ENCODE assay signal across 15 cellular contexts in the genomic region with DNA sequence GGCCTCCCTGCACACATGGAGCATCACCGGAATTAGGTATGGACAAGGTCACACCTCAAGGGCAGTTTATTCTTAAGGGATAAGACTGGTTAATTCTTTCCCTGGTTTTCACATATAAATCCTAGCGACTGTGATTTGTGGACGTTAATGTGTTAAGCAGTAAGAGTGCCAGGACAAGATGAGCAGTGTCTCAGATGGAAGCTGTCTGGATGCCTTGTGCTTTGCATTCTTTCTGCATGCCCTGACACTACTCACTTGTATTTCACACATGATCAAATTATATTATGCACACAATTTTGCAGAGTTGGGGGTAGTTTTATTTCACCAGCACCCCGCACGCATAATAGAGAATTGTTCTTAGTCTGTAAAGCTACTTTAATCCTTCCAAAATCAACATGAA. TPM values are rescaled to one million over a fixed set of nuclear protein-coding genes. Genes with fewer than 3 reads are reported as not detected.
DNase-seq lines count a peak whose midpoint lies in the region; ATAC-seq and TF ChIP-seq lines count a peak whose summit lies in the region.
"Had no signal": no experiment of that assay in that cellular context is flagged by ENCODE, and none has a peak within 500 bp of the region (broad histone marks: within the 10 kb centered on the region; RNA-seq: fewer than 3 reads in every experiment).

No MANE protein-coding gene starts in this region.

- H3K79me2 ChIP-seq in GM23338 (replicated peaks; ENCODE audit: insufficient read depth), result peaks cover 97% of the 10 kb centered on the region

- ATAC-seq in GM23338 (no peak), GM21526 (IDR thresholded peaks at IDR 0.05; ENCODE audit: low FRiP score, unreplicated experiment) (no peak)
- no peak for ATAC-seq in activated T-helper 17 cell treated with anti-CD3 and anti-CD28 coated beads, Interleukin-2, amount 50 U/mL, for 72 hours (replicated peaks)
- ATAC-seq: right cardiac atrium, upper lobe of right lung had no signal

- H3K27ac Mint-ChIP-seq in GM23338 (peak overlapping the region; percentile 81), brain (peak overlapping the region; percentile 21 to 88 (median 69))
- no peak overlapping the region for H3K27ac Mint-ChIP-seq in activated T-helper 17 cell treated with anti-CD3 and anti-CD28 coated beads, Interleukin-2, amount 50 U/mL, for 72 hours
- H3K27ac Mint-ChIP-seq in activated T-helper 1 cell treated with anti-CD3 and anti-CD28 coated beads, Interleukin-12 subunit alpha, Interleukin-12 subunit beta, Interleukin-2, Interleukin-4 antibody, amounts not matched to agents 30 ng/mL and 10 ng/mL and 1 ng/mL, durations not matched to agents 14 hours and 24 hours and 36 hours, result no peak overlapping the region

- no peaks in the 10 kb centered on the region for H3K9me3 ChIP-seq in BLaER1
- no peaks in the 10 kb centered on the region for H3K9me3 ChIP-seq in neutrophil
- H3K9me3 ChIP-seq: esophagus squamous epithelium, HAP-1, upper lobe of right lung had no signal

- peaks cover 61% of the 10 kb centered on the region for H3K36me3 Mint-ChIP-seq in GM23338 (ENCODE audit: low read depth)
- H3K36me3 Mint-ChIP-seq in brain, result peaks cover 62% of the 10 kb centered on the region
- H3K36me3 Mint-ChIP-seq in activated T-helper 17 cell treated with anti-CD3 and anti-CD28 coated beads, Interleukin-2, amount 50 U/mL, for 72 hours (ENCODE audit: low read depth), result peaks cover 74% of the 10 kb centered on the region
- peaks cover 24% of the 10 kb centered on the region for H3K36me3 Mint-ChIP-seq in activated T-helper 1 cell treated with anti-CD3 and anti-CD28 coated beads, Interleukin-12 subunit alpha, Interleukin-12 subunit beta, Interleukin-2, Interleukin-4 antibody, amounts not matched to agents 30 ng/mL and 10 ng/mL and 1 ng/mL, durations not matched to agents 14 hours and 24 hours and 36 hours (ENCODE audit: low read depth)

- H3K4me3 Mint-ChIP-seq in GM23338 (no peak overlapping the region), brain (no peak overlapping the region)
- H3K4me3 Mint-ChIP-seq in activated T-helper 17 cell treated with anti-CD3 and anti-CD28 coated beads, Interleukin-2, amount 50 U/mL, for 72 hours, result no peak overlapping the region
- H3K4me3 Mint-ChIP-seq in activated T-helper 1 cell treated with anti-CD3 and anti-CD28 coated beads, Interleukin-12 subunit alpha, Interleukin-12 subunit beta, Interleukin-2, Interleukin-4 antibody, amounts not matched to agents 30 ng/mL and 10 ng/mL and 1 ng/mL, durations not matched to agents 14 hours and 24 hours and 36 hours, result no peak overlapping the region

- H3K4me1 ChIP-seq in BLaER1 (peaks cover 97% of the 10 kb centered on the region), GM23338 (ENCODE audit: insufficient read depth) (no peaks in the 10 kb centered on the region), neutrophil (ENCODE audit: control insufficient read depth in 1 of 2, insufficient read depth in 1 of 2, low read depth in 1 of 2, low read length in 1 of 2) (no peaks in the 10 kb centered on the region)

- peaks cover 98% of the 10 kb centered on the region for H4K20me1 ChIP-seq in BLaER1
- peaks cover 67% of the 10 kb centered on the region for H4K20me1 ChIP-seq in GM23338 (replicated peaks; ENCODE audit: insufficient read depth)

- no peaks in the 10 kb centered on the region for H3K9me2 ChIP-seq in GM23338 (ENCODE audit: insufficient read depth)

- intact Hi-C loops in activated T-helper 1 cell treated with anti-CD3 and anti-CD28 coated beads, Interleukin-12 subunit alpha, Interleukin-12 subunit beta, Interleukin-2, Interleukin-4 antibody, amounts not matched to agents 30 ng/mL and 10 ng/mL and 1 ng/mL, durations not matched to agents 14 hours and 24 hours and 36 hours (cut with micrococcal nuclease), result loop anchor here (5.0 kb wide), 1 partner anchor 80 kb away; no protein-coding TSS in a partner anchor

- H3K4me3 ChIP-seq in BLaER1 (no peak overlapping the region), GM23338 (no peak overlapping the region), neutrophil (ENCODE audit: low read depth in 1 of 2, low read length in 1 of 2) (no peak overlapping the region)
- H3K4me3 ChIP-seq: esophagus squamous epithelium, HAP-1, upper lobe of right lung had no signal

- H3F3A ChIP-seq in GM23338 (replicated peaks; ENCODE audit: low read depth), result peaks cover 26% of the 10 kb centered on the region

- H3K9me3 Mint-ChIP-seq in GM23338 (no peaks in the 10 kb centered on the region), brain (no peaks in the 10 kb centered on the region)
- H3K9me3 Mint-ChIP-seq in activated T-helper 17 cell treated with anti-CD3 and anti-CD28 coated beads, Interleukin-2, amount 50 U/mL, for 72 hours, result no peaks in the 10 kb centered on the region
- no peaks in the 10 kb centered on the region for H3K9me3 Mint-ChIP-seq in activated T-helper 1 cell treated with anti-CD3 and anti-CD28 coated beads, Interleukin-12 subunit alpha, Interleukin-12 subunit beta, Interleukin-2, Interleukin-4 antibody, amounts not matched to agents 30 ng/mL and 10 ng/mL and 1 ng/mL, durations not matched to agents 14 hours and 24 hours and 36 hours
- H3K9me3 Mint-ChIP-seq: IgD-negative memory B cell had no signal

- H3K27ac ChIP-seq in BLaER1 (peak overlapping the region; percentile 95), GM23338 (ENCODE audit: low read depth) (peak overlapping the region; percentile 83), neutrophil (peak overlapping the region; percentile 9)
- H3K27ac ChIP-seq: esophagus squamous epithelium had no signal

- H3K4me2 ChIP-seq in BLaER1 (peak overlapping the region; percentile 98), GM23338 (no peak overlapping the region)

- no peak overlapping the region for H2AFZ ChIP-seq in GM23338

- H3K27me3 Mint-ChIP-seq in GM23338 (ENCODE audit: insufficient read depth, low read depth, poor library complexity), result peaks cover 4% of the 10 kb centered on the region
- H3K27me3 Mint-ChIP-seq in brain, result no peaks in the 10 kb centered on the region
- H3K27me3 Mint-ChIP-seq in activated T-helper 17 cell treated with anti-CD3 and anti-CD28 coated beads, Interleukin-2, amount 50 U/mL, for 72 hours, result no peaks in the 10 kb centered on the region
- no peaks in the 10 kb centered on the region for H3K27me3 Mint-ChIP-seq in activated T-helper 1 cell treated with anti-CD3 and anti-CD28 coated beads, Interleukin-12 subunit alpha, Interleukin-12 subunit beta, Interleukin-2, Interleukin-4 antibody, amounts not matched to agents 30 ng/mL and 10 ng/mL and 1 ng/mL, durations not matched to agents 14 hours and 24 hours and 36 hours (ENCODE audit: insufficient read depth)
- H3K27me3 Mint-ChIP-seq: IgD-negative memory B cell had no signal

- peaks cover 80% of the 10 kb centered on the region for H3K36me3 ChIP-seq in BLaER1
- peaks cover 22% of the 10 kb centered on the region for H3K36me3 ChIP-seq in GM23338 (ENCODE audit: insufficient read depth)
- peaks cover 52% of the 10 kb centered on the region for H3K36me3 ChIP-seq in neutrophil

- H3K9ac ChIP-seq in BLaER1, result peak overlapping the region; percentile 43; the same call in 1 of the 2 replicates

- H3K4me1 Mint-ChIP-seq in GM23338 (peaks cover 19% of the 10 kb centered on the region), brain (peaks cover 47% of the 10 kb centered on the region)
- peaks cover 28% of the 10 kb centered on the region for H3K4me1 Mint-ChIP-seq in activated T-helper 17 cell treated with anti-CD3 and anti-CD28 coated beads, Interleukin-2, amount 50 U/mL, for 72 hours
- peaks cover 27% of the 10 kb centered on the region for H3K4me1 Mint-ChIP-seq in activated T-helper 1 cell treated with anti-CD3 and anti-CD28 coated beads, Interleukin-12 subunit alpha, Interleukin-12 subunit beta, Interleukin-2, Interleukin-4 antibody, amounts not matched to agents 30 ng/mL and 10 ng/mL and 1 ng/mL, durations not matched to agents 14 hours and 24 hours and 36 hours (ENCODE audit: low read depth)

- H3K27me3 ChIP-seq in BLaER1, result no peaks in the 10 kb centered on the region
- H3K27me3 ChIP-seq in GM23338 (ENCODE audit: insufficient read depth), result no peaks in the 10 kb centered on the region
- no peaks in the 10 kb centered on the region for H3K27me3 ChIP-seq in neutrophil
- H3K27me3 ChIP-seq: esophagus squamous epithelium, upper lobe of right lung had no signal

- no peak for TF ChIP-seq CTCF in GM23338 (conservative IDR thresholded peaks at IDR 0.05; ENCODE audit: low read depth in 2 of 2)
- no peak for TF ChIP-seq CTCF in brain (conservative IDR thresholded peaks at IDR 0.05)
- TF ChIP-seq CTCF in neutrophil (IDR thresholded peaks at IDR 0.05), result no peak

- DNase-seq in GM23338 (ENCODE audit: low spot score), result no peak
- no peak for DNase-seq in activated T-helper 1 cell treated with anti-CD3 and anti-CD28 coated beads, Interleukin-12 subunit alpha, Interleukin-12 subunit beta, Interleukin-2, Interleukin-4 antibody, amounts not matched to agents 30 ng/mL and 10 ng/mL and 1 ng/mL, durations not matched to agents 14 hours and 24 hours and 36 hours (ENCODE audit: low spot score)
- DNase-seq: activated CD4-positive, alpha-beta T cell treated with anti-CD3 and anti-CD28 coated beads for 4 hours; dermis blood vessel endothelial cell; esophagus squamous epithelium; right cardiac atrium; stimulated activated CD4-positive, alpha-beta T cell treated with anti-CD3 and anti-CD28 coated beads, Interleukin-4, amount 100 ng/mL, for 1 hour; upper lobe of right lung had no signal

TF ChIP-seq in GM23338, 12 proteins besides CTCF, POLR2A, EP300 and RAD21 (continues in another document):
- TF ChIP-seq NANOG (IDR thresholded peaks at IDR 0.05; ENCODE audit: borderline replicate concordance) (no peak), ZNF331 (CRISPR knock-in tag; IDR thresholded peaks at IDR 0.05; ENCODE audit: low read depth) (no peak)
- TF ChIP-seq, protein P1, sequence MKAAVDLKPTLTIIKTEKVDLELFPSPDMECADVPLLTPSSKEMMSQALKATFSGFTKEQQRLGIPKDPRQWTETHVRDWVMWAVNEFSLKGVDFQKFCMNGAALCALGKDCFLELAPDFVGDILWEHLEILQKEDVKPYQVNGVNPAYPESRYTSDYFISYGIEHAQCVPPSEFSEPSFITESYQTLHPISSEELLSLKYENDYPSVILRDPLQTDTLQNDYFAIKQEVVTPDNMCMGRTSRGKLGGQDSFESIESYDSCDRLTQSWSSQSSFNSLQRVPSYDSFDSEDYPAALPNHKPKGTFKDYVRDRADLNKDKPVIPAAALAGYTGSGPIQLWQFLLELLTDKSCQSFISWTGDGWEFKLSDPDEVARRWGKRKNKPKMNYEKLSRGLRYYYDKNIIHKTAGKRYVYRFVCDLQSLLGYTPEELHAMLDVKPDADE (IDR thresholded peaks at IDR 0.05), result no peak

RNA-seq across cellular contexts. Expression of a gene that starts 49.2 kb away (rescaled TPM):
- 62.8 and 73.2 TPM in 2 replicates for total RNA-seq in GM23338 (2014; rRNA removed; shearing (Covaris generic))
- polyA plus RNA-seq in GM23338 (2016; fragmentation: Nextera tagmentation; extraction: Ambion mirVana), result 45.3 and 47.2 TPM in 2 replicates
- 27.7 TPM for polyA plus RNA-seq in brain (ENCODE audit: insufficient read depth, low read depth, low replicate concordance)
- total RNA-seq in activated T-helper 17 cell treated with anti-CD3 and anti-CD28 coated beads, Interleukin-2, amount 50 U/mL, for 72 hours, result 10 to 100 TPM; 39.0 to 90.2 TPM
- total RNA-seq in activated T-helper 1 cell treated with anti-CD3 and anti-CD28 coated beads, Interleukin-12 subunit alpha, Interleukin-12 subunit beta, Interleukin-2, Interleukin-4 antibody, amounts not matched to agents 30 ng/mL and 10 ng/mL and 1 ng/mL, durations not matched to agents 14 hours and 24 hours and 36 hours, result 95.5 and 96.8 TPM in 2 replicates

Comparison
In these comparisons a context has a peak if more than half of its experiments do, and no peak if none do; other contexts are left out.
1. H3K27ac ChIP-seq: peak in every context shown above with its lines; median percentile 95 in BLaER1; 83 in GM23338; 9 in neutrophil.
2. H3K27ac Mint-ChIP-seq: peak in GM23338 (single experiment) and brain (5 of 5); none in activated T-helper 17 cell treated with anti-CD3 and anti-CD28 coated beads, Interleukin-2, amount 50 U/mL, for 72 hours (single experiment) and activated T-helper 1 cell treated with anti-CD3 and anti-CD28 coated beads, Interleukin-12 subunit alpha, Interleukin-12 subunit beta, Interleukin-2, Interleukin-4 antibody, amounts not matched to agents 30 ng/mL and 10 ng/mL and 1 ng/mL, durations not matched to agents 14 hours and 24 hours and 36 hours (single experiment).